Comparison of ENCODE assay signal across 1 cellular context in genomic region chr2:231046908-231047269, GRCh38.
TF ChIP-seq lines count a peak whose summit lies in the region.

No MANE protein-coding gene starts in this region.

TF ChIP-seq in HepG2, 621 proteins besides CTCF, POLR2A, EP300 and RAD21 (continued from another document):
- TF ChIP-seq REST (IDR thresholded peaks at IDR 0.05; ENCODE audit: borderline replicate concordance in 1 of 2, low read depth in 1 of 2, low read length in 2 of 2) (no peak), ZBTB20 (CRISPR knock-in tag; IDR thresholded peaks at IDR 0.05; ENCODE audit: borderline replicate concordance, low read depth) (no peak), KMT2B (CRISPR knock-in tag; IDR thresholded peaks at IDR 0.05) (0 out of 2 replicates have a peak, but pooled peaks have one; percentile 9), THAP8 (CRISPR knock-in tag; IDR thresholded peaks at IDR 0.05; ENCODE audit: borderline replicate concordance) (no peak), ZNF263 (CRISPR knock-in tag; IDR thresholded peaks at IDR 0.05) (no peak), FOXP1 (IDR thresholded peaks at IDR 0.05) (no peak), FOXP1 (CRISPR knock-in tag; IDR thresholded peaks at IDR 0.05) (no peak), CREBL2 (CRISPR knock-in tag; IDR thresholded peaks at IDR 0.05; ENCODE audit: borderline replicate concordance) (no peak), FOSL1 (CRISPR knock-in tag; IDR thresholded peaks at IDR 0.05; ENCODE audit: borderline replicate concordance) (no peak), YEATS2 (CRISPR knock-in tag; IDR thresholded peaks at IDR 0.05; ENCODE audit: borderline replicate concordance) (no peak), MED1 (CRISPR knock-in tag; IDR thresholded peaks at IDR 0.05) (0 out of 2 replicates have a peak, but pooled peaks have one; percentile 8), ZNF142 (CRISPR knock-in tag; IDR thresholded peaks at IDR 0.05) (no peak), HDAC1 (CRISPR knock-in tag; IDR thresholded peaks at IDR 0.05) (no peak), MEIS1 (CRISPR knock-in tag; IDR thresholded peaks at IDR 0.05; ENCODE audit: borderline replicate concordance) (0 out of 2 replicates have a peak, but pooled peaks have one; percentile 22), KDM2A (CRISPR knock-in tag; IDR thresholded peaks at IDR 0.05; ENCODE audit: borderline replicate concordance, low read depth) (0 out of 2 replicates have a peak, but pooled peaks have one; percentile 9), RBM39 (IDR thresholded peaks at IDR 0.05; ENCODE audit: low read depth, low read length, poor library complexity, severe bottlenecking) (no peak), RFX1 (IDR thresholded peaks at IDR 0.05) (no peak), ZNF841 (CRISPR knock-in tag; IDR thresholded peaks at IDR 0.05; ENCODE audit: borderline replicate concordance) (no peak), ATF7-NPFF (CRISPR knock-in tag; IDR thresholded peaks at IDR 0.05; ENCODE audit: low read depth) (no peak), FOXK1 (CRISPR knock-in tag; IDR thresholded peaks at IDR 0.05; ENCODE audit: borderline replicate concordance, low read depth) (no peak), SNAPC2 (CRISPR knock-in tag; IDR thresholded peaks at IDR 0.05) (no peak), ZNF343 (CRISPR knock-in tag; IDR thresholded peaks at IDR 0.05) (0 out of 2 replicates have a peak, but pooled peaks have one; percentile 33), FOXO1 (CRISPR knock-in tag; IDR thresholded peaks at IDR 0.05) (no peak), GABPB1 (CRISPR knock-in tag; IDR thresholded peaks at IDR 0.05) (no peak), ZIK1 (CRISPR knock-in tag; IDR thresholded peaks at IDR 0.05; ENCODE audit: borderline replicate concordance, low read depth) (0 out of 2 replicates have a peak, but pooled peaks have one; percentile 7), IKZF1 (IDR thresholded peaks at IDR 0.05) (no peak), CBFB (CRISPR knock-in tag; IDR thresholded peaks at IDR 0.05) (no peak), ZNF354B (CRISPR knock-in tag; IDR thresholded peaks at IDR 0.05) (no peak), ZFP41 (CRISPR knock-in tag; IDR thresholded peaks at IDR 0.05; ENCODE audit: borderline replicate concordance) (no peak), HNRNPH1 (optimal IDR thresholded peaks at IDR 0.05; ENCODE audit: low read depth, low read length) (no peak)
- TF ChIP-seq, protein P1, sequence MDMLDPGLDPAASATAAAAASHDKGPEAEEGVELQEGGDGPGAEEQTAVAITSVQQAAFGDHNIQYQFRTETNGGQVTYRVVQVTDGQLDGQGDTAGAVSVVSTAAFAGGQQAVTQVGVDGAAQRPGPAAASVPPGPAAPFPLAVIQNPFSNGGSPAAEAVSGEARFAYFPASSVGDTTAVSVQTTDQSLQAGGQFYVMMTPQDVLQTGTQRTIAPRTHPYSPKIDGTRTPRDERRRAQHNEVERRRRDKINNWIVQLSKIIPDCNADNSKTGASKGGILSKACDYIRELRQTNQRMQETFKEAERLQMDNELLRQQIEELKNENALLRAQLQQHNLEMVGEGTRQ (IDR thresholded peaks at IDR 0.05; ENCODE audit: low read depth, low read length), result no peak
- TF ChIP-seq, protein P1 (CRISPR knock-in tag; IDR thresholded peaks at IDR 0.05; ENCODE audit: borderline replicate concordance), result no peak
- TF ChIP-seq, protein P2, sequence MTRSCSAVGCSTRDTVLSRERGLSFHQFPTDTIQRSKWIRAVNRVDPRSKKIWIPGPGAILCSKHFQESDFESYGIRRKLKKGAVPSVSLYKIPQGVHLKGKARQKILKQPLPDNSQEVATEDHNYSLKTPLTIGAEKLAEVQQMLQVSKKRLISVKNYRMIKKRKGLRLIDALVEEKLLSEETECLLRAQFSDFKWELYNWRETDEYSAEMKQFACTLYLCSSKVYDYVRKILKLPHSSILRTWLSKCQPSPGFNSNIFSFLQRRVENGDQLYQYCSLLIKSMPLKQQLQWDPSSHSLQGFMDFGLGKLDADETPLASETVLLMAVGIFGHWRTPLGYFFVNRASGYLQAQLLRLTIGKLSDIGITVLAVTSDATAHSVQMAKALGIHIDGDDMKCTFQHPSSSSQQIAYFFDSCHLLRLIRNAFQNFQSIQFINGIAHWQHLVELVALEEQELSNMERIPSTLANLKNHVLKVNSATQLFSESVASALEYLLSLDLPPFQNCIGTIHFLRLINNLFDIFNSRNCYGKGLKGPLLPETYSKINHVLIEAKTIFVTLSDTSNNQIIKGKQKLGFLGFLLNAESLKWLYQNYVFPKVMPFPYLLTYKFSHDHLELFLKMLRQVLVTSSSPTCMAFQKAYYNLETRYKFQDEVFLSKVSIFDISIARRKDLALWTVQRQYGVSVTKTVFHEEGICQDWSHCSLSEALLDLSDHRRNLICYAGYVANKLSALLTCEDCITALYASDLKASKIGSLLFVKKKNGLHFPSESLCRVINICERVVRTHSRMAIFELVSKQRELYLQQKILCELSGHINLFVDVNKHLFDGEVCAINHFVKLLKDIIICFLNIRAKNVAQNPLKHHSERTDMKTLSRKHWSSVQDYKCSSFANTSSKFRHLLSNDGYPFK (CRISPR knock-in tag; IDR thresholded peaks at IDR 0.05; ENCODE audit: borderline replicate concordance), result no peak
- TF ChIP-seq, protein P3, sequence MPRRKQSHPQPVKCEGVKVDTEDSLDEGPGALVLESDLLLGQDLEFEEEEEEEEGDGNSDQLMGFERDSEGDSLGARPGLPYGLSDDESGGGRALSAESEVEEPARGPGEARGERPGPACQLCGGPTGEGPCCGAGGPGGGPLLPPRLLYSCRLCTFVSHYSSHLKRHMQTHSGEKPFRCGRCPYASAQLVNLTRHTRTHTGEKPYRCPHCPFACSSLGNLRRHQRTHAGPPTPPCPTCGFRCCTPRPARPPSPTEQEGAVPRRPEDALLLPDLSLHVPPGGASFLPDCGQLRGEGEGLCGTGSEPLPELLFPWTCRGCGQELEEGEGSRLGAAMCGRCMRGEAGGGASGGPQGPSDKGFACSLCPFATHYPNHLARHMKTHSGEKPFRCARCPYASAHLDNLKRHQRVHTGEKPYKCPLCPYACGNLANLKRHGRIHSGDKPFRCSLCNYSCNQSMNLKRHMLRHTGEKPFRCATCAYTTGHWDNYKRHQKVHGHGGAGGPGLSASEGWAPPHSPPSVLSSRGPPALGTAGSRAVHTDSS (CRISPR knock-in tag; conservative IDR thresholded peaks at IDR 0.05), result no peak
- TF ChIP-seq, protein P4, sequence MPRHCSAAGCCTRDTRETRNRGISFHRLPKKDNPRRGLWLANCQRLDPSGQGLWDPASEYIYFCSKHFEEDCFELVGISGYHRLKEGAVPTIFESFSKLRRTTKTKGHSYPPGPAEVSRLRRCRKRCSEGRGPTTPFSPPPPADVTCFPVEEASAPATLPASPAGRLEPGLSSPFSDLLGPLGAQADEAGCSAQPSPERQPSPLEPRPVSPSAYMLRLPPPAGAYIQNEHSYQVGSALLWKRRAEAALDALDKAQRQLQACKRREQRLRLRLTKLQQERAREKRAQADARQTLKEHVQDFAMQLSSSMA (CRISPR knock-in tag; IDR thresholded peaks at IDR 0.05), result peak; percentile 45; the same call in 1 of the 2 replicates
TF ChIP-seq in HepG2: peak in this region for 15.
